ENCODE assay signal across 32 cellular contexts in genomic region chr2:233688341-233688740, GRCh38. TPM values are rescaled to one million over a fixed set of nuclear protein-coding genes. Genes with fewer than 3 reads are reported as not detected.
"Had no signal": no experiment of that assay in that cellular context is flagged by ENCODE, and none has a peak within 500 bp of the region (broad histone marks: within the 10 kb centered on the region; RNA-seq: fewer than 3 reads in every experiment).

No MANE protein-coding gene starts in this region.

- H3K4me3 ChIP-seq: ascending aorta, breast epithelium, cardiac muscle cell, coronary artery, dorsolateral prefrontal cortex, gastrocnemius medialis, heart left ventricle had no signal

- H3K36me3 ChIP-seq: ascending aorta, breast epithelium, cardiac muscle cell, gastrocnemius medialis, heart left ventricle had no signal

- DNase-seq: activated CD4-positive, alpha-beta memory T cell treated with anti-CD3 and anti-CD28 coated beads for 36 hours; activated CD4-positive, alpha-beta T cell treated with anti-CD3 and anti-CD28 coated beads for 36 hours; activated CD4-positive, alpha-beta T cell treated with anti-CD3 and anti-CD28 coated beads, Interleukin-2, amount 10 ng/mL, durations not matched to agents 24 days and 14 days; activated CD4-positive, CD25-positive, alpha-beta regulatory T cell; activated CD4-positive, CD25-positive, alpha-beta regulatory T cell treated with anti-CD3 and anti-CD28 coated beads, Interleukin-2, amount 50 U/mL, for 72 hours; activated CD8-positive, alpha-beta memory T cell treated with anti-CD3 and anti-CD28 coated beads, Interleukin-2, amount 10 ng/mL, durations not matched to agents 7 days and 5 days; activated CD8-positive, alpha-beta memory T cell treated with anti-CD3 and anti-CD28 coated beads, Interleukin-2, amount 50 U/mL, for 4 hours; activated CD8-positive, alpha-beta T cell treated with anti-CD3 and anti-CD28 coated beads, Interleukin-2, amount 10 ng/mL, durations not matched to agents 7 days and 5 days; activated effector memory CD4-positive, alpha-beta T cell treated with anti-CD3 and anti-CD28 coated beads, Interleukin-2, amount 50 U/mL, for 16 hours; activated naive CD4-positive, alpha-beta T cell treated with anti-CD3 and anti-CD28 coated beads for 36 hours; activated naive CD8-positive, alpha-beta T cell treated with anti-CD3 and anti-CD28 coated beads, Interleukin-2, amount 10 ng/mL, durations not matched to agents 7 days and 5 days; activated T-cell treated with anti-CD3 and anti-CD28 coated beads, Interleukin-2, amount 50 U/mL, for 1 hour; activated T-cell treated with anti-CD3 and anti-CD28 coated beads, Interleukin-2, amount 50 U/mL, for 48 hours; central memory CD4-positive, alpha-beta T cell; cerebellar nuclear complex; dorsolateral prefrontal cortex; effector memory CD4-positive, alpha-beta T cell; endodermal cell; foreskin keratinocyte; gastrocnemius medialis; glutamatergic neuron; heart left ventricle; T-helper 2 cell had no signal

- H3K27me3 ChIP-seq: ascending aorta, breast epithelium, cardiac muscle cell, foreskin keratinocyte, gastrocnemius medialis had no signal

- H3K4me1 ChIP-seq: ascending aorta, breast epithelium, gastrocnemius medialis, heart left ventricle had no signal

- H3K27ac ChIP-seq: ascending aorta, breast epithelium, cardiac muscle cell, coronary artery, dorsolateral prefrontal cortex, foreskin keratinocyte, gastrocnemius medialis, heart left ventricle had no signal

- H3K9me3 ChIP-seq: ascending aorta, breast epithelium, gastrocnemius medialis, heart left ventricle had no signal

- ATAC-seq: activated CD4-positive, alpha-beta T cell treated with anti-CD3 and anti-CD28 coated beads for 36 hours; activated CD8-positive, alpha-beta memory T cell treated with anti-CD3 and anti-CD28 coated beads, Interleukin-2, amount 10 ng/mL, durations not matched to agents 7 days and 5 days; activated CD8-positive, alpha-beta T cell treated with anti-CD3 and anti-CD28 coated beads, Interleukin-2, amount 10 ng/mL, durations not matched to agents 7 days and 5 days; esophagus mucosa; foreskin keratinocyte; gastrocnemius medialis; heart left ventricle had no signal

RNA-seq across cellular contexts. Expression of gene UGT1A6, which starts 4.3 kb away (rescaled TPM):
- total RNA-seq: activated CD4-positive, alpha-beta memory T cell treated with anti-CD3 and anti-CD28 coated beads for 36 hours; activated CD4-positive, alpha-beta T cell treated with anti-CD3 and anti-CD28 coated beads for 36 hours; activated CD4-positive, alpha-beta T cell treated with anti-CD3 and anti-CD28 coated beads, Interleukin-2, amount 10 ng/mL, durations not matched to agents 24 days and 14 days; activated CD8-positive, alpha-beta memory T cell treated with anti-CD3 and anti-CD28 coated beads for 36 hours; activated CD8-positive, alpha-beta memory T cell treated with anti-CD3 and anti-CD28 coated beads, Interleukin-2, amount 10 ng/mL, durations not matched to agents 7 days and 5 days; activated CD8-positive, alpha-beta T cell treated with anti-CD3 and anti-CD28 coated beads, Interleukin-2, amount 10 ng/mL, durations not matched to agents 7 days and 5 days; activated naive CD4-positive, alpha-beta T cell treated with anti-CD3 and anti-CD28 coated beads for 36 hours; activated naive CD8-positive, alpha-beta T cell treated with anti-CD3 and anti-CD28 coated beads, Interleukin-2, amount 10 ng/mL, durations not matched to agents 7 days and 5 days; activated T-helper 1 cell treated with anti-CD3 and anti-CD28 coated beads, Interleukin-12 subunit alpha, Interleukin-12 subunit beta, Interleukin-2, Interleukin-4 antibody, amounts not matched to agents 30 ng/mL and 10 ng/mL and 1 ng/mL, durations not matched to agents 14 hours and 24 hours and 36 hours; activated T-helper 2 cell treated with anti-CD3 and anti-CD28 coated beads, Interferon-gamma antibody, Interleukin-2, Interleukin-4, amounts not matched to agents 10 μg/mL and 5 μg/mL and 100 μg/mL, durations not matched to agents 14 hours and 24 hours and 36 hours; breast epithelium; cardiac muscle cell; dorsolateral prefrontal cortex; endodermal cell; heart left ventricle had no signal
- polyA plus RNA-seq: cardiac muscle cell, heart left ventricle had no signal

RNA-seq across cellular contexts. Expression of gene UGT1A7, which starts 6.6 kb away (rescaled TPM):
- total RNA-seq: activated CD4-positive, alpha-beta memory T cell treated with anti-CD3 and anti-CD28 coated beads for 36 hours; activated CD4-positive, alpha-beta T cell treated with anti-CD3 and anti-CD28 coated beads for 36 hours; activated CD4-positive, alpha-beta T cell treated with anti-CD3 and anti-CD28 coated beads, Interleukin-2, amount 10 ng/mL, durations not matched to agents 24 days and 14 days; activated CD8-positive, alpha-beta memory T cell treated with anti-CD3 and anti-CD28 coated beads for 36 hours; activated CD8-positive, alpha-beta memory T cell treated with anti-CD3 and anti-CD28 coated beads, Interleukin-2, amount 10 ng/mL, durations not matched to agents 7 days and 5 days; activated CD8-positive, alpha-beta T cell treated with anti-CD3 and anti-CD28 coated beads, Interleukin-2, amount 10 ng/mL, durations not matched to agents 7 days and 5 days; activated naive CD4-positive, alpha-beta T cell treated with anti-CD3 and anti-CD28 coated beads for 36 hours; activated naive CD8-positive, alpha-beta T cell treated with anti-CD3 and anti-CD28 coated beads, Interleukin-2, amount 10 ng/mL, durations not matched to agents 7 days and 5 days; activated T-helper 1 cell treated with anti-CD3 and anti-CD28 coated beads, Interleukin-12 subunit alpha, Interleukin-12 subunit beta, Interleukin-2, Interleukin-4 antibody, amounts not matched to agents 30 ng/mL and 10 ng/mL and 1 ng/mL, durations not matched to agents 14 hours and 24 hours and 36 hours; activated T-helper 2 cell treated with anti-CD3 and anti-CD28 coated beads, Interferon-gamma antibody, Interleukin-2, Interleukin-4, amounts not matched to agents 10 μg/mL and 5 μg/mL and 100 μg/mL, durations not matched to agents 14 hours and 24 hours and 36 hours; ascending aorta; breast epithelium; cardiac muscle cell; dorsolateral prefrontal cortex; endodermal cell; epithelial cell of proximal tubule; gastrocnemius medialis; heart left ventricle had no signal
- polyA plus RNA-seq: cardiac muscle cell, heart left ventricle had no signal

RNA-seq across cellular contexts. Expression of gene UGT1A9, which starts 16.6 kb away (rescaled TPM):
- total RNA-seq: activated CD4-positive, alpha-beta memory T cell treated with anti-CD3 and anti-CD28 coated beads for 36 hours; activated CD4-positive, alpha-beta T cell treated with anti-CD3 and anti-CD28 coated beads for 36 hours; activated CD4-positive, alpha-beta T cell treated with anti-CD3 and anti-CD28 coated beads, Interleukin-2, amount 10 ng/mL, durations not matched to agents 24 days and 14 days; activated CD8-positive, alpha-beta memory T cell treated with anti-CD3 and anti-CD28 coated beads for 36 hours; activated CD8-positive, alpha-beta memory T cell treated with anti-CD3 and anti-CD28 coated beads, Interleukin-2, amount 10 ng/mL, durations not matched to agents 7 days and 5 days; activated CD8-positive, alpha-beta T cell treated with anti-CD3 and anti-CD28 coated beads, Interleukin-2, amount 10 ng/mL, durations not matched to agents 7 days and 5 days; activated naive CD4-positive, alpha-beta T cell treated with anti-CD3 and anti-CD28 coated beads for 36 hours; activated naive CD8-positive, alpha-beta T cell treated with anti-CD3 and anti-CD28 coated beads, Interleukin-2, amount 10 ng/mL, durations not matched to agents 7 days and 5 days; activated T-helper 1 cell treated with anti-CD3 and anti-CD28 coated beads, Interleukin-12 subunit alpha, Interleukin-12 subunit beta, Interleukin-2, Interleukin-4 antibody, amounts not matched to agents 30 ng/mL and 10 ng/mL and 1 ng/mL, durations not matched to agents 14 hours and 24 hours and 36 hours; activated T-helper 2 cell treated with anti-CD3 and anti-CD28 coated beads, Interferon-gamma antibody, Interleukin-2, Interleukin-4, amounts not matched to agents 10 μg/mL and 5 μg/mL and 100 μg/mL, durations not matched to agents 14 hours and 24 hours and 36 hours; ascending aorta; breast epithelium; cardiac muscle cell; dorsolateral prefrontal cortex; endodermal cell; epithelial cell of proximal tubule; foreskin keratinocyte; heart left ventricle had no signal
- polyA plus RNA-seq: cardiac muscle cell, foreskin keratinocyte, heart left ventricle had no signal

RNA-seq across cellular contexts. Expression of gene UGT1A5, which starts 24.4 kb away (rescaled TPM):
- total RNA-seq: activated CD4-positive, alpha-beta memory T cell treated with anti-CD3 and anti-CD28 coated beads for 36 hours; activated CD4-positive, alpha-beta T cell treated with anti-CD3 and anti-CD28 coated beads for 36 hours; activated CD4-positive, alpha-beta T cell treated with anti-CD3 and anti-CD28 coated beads, Interleukin-2, amount 10 ng/mL, durations not matched to agents 24 days and 14 days; activated CD8-positive, alpha-beta memory T cell treated with anti-CD3 and anti-CD28 coated beads for 36 hours; activated CD8-positive, alpha-beta memory T cell treated with anti-CD3 and anti-CD28 coated beads, Interleukin-2, amount 10 ng/mL, durations not matched to agents 7 days and 5 days; activated CD8-positive, alpha-beta T cell treated with anti-CD3 and anti-CD28 coated beads, Interleukin-2, amount 10 ng/mL, durations not matched to agents 7 days and 5 days; activated naive CD4-positive, alpha-beta T cell treated with anti-CD3 and anti-CD28 coated beads for 36 hours; activated naive CD8-positive, alpha-beta T cell treated with anti-CD3 and anti-CD28 coated beads, Interleukin-2, amount 10 ng/mL, durations not matched to agents 7 days and 5 days; activated T-helper 1 cell treated with anti-CD3 and anti-CD28 coated beads, Interleukin-12 subunit alpha, Interleukin-12 subunit beta, Interleukin-2, Interleukin-4 antibody, amounts not matched to agents 30 ng/mL and 10 ng/mL and 1 ng/mL, durations not matched to agents 14 hours and 24 hours and 36 hours; activated T-helper 2 cell treated with anti-CD3 and anti-CD28 coated beads, Interferon-gamma antibody, Interleukin-2, Interleukin-4, amounts not matched to agents 10 μg/mL and 5 μg/mL and 100 μg/mL, durations not matched to agents 14 hours and 24 hours and 36 hours; ascending aorta; breast epithelium; cardiac muscle cell; endodermal cell; epithelial cell of proximal tubule; gastrocnemius medialis; heart left ventricle had no signal
- polyA plus RNA-seq: cardiac muscle cell, foreskin keratinocyte, heart left ventricle had no signal

RNA-seq across cellular contexts. Expression of gene UGT1A4, which starts 30.2 kb away (rescaled TPM):
- total RNA-seq: activated CD4-positive, alpha-beta memory T cell treated with anti-CD3 and anti-CD28 coated beads for 36 hours; activated CD4-positive, alpha-beta T cell treated with anti-CD3 and anti-CD28 coated beads for 36 hours; activated CD4-positive, alpha-beta T cell treated with anti-CD3 and anti-CD28 coated beads, Interleukin-2, amount 10 ng/mL, durations not matched to agents 24 days and 14 days; activated CD8-positive, alpha-beta memory T cell treated with anti-CD3 and anti-CD28 coated beads for 36 hours; activated CD8-positive, alpha-beta memory T cell treated with anti-CD3 and anti-CD28 coated beads, Interleukin-2, amount 10 ng/mL, durations not matched to agents 7 days and 5 days; activated CD8-positive, alpha-beta T cell treated with anti-CD3 and anti-CD28 coated beads, Interleukin-2, amount 10 ng/mL, durations not matched to agents 7 days and 5 days; activated naive CD4-positive, alpha-beta T cell treated with anti-CD3 and anti-CD28 coated beads for 36 hours; activated naive CD8-positive, alpha-beta T cell treated with anti-CD3 and anti-CD28 coated beads, Interleukin-2, amount 10 ng/mL, durations not matched to agents 7 days and 5 days; activated T-helper 1 cell treated with anti-CD3 and anti-CD28 coated beads, Interleukin-12 subunit alpha, Interleukin-12 subunit beta, Interleukin-2, Interleukin-4 antibody, amounts not matched to agents 30 ng/mL and 10 ng/mL and 1 ng/mL, durations not matched to agents 14 hours and 24 hours and 36 hours; activated T-helper 2 cell treated with anti-CD3 and anti-CD28 coated beads, Interferon-gamma antibody, Interleukin-2, Interleukin-4, amounts not matched to agents 10 μg/mL and 5 μg/mL and 100 μg/mL, durations not matched to agents 14 hours and 24 hours and 36 hours; ascending aorta; breast epithelium; cardiac muscle cell; dorsolateral prefrontal cortex; endodermal cell; epithelial cell of proximal tubule; heart left ventricle had no signal
- polyA plus RNA-seq: cardiac muscle cell, heart left ventricle had no signal
